In genomic region chr4:123415977-123416376, GRCh38 we compare ENCODE assay signal across 10 cellular contexts. TPM values are rescaled to one million over a fixed set of nuclear protein-coding genes. Genes with fewer than 3 reads are reported as not detected.
DNase-seq lines count a peak whose midpoint lies in the region; ATAC-seq, FAIRE-seq and TF ChIP-seq lines count a peak whose summit lies in the region.
"Had no signal": no experiment of that assay in that cellular context is flagged by ENCODE, and none has a peak within 500 bp of the region (broad histone marks: within the 10 kb centered on the region; RNA-seq: fewer than 3 reads in every experiment).

No MANE protein-coding gene starts in this region.

- H3K4me2 ChIP-seq in H1 (ENCODE audit: insufficient read depth in 1 of 2, low read depth in 2 of 2, low read length in 2 of 2) = no peak overlapping the region

- peak; percentile 51 for DNase-seq in activated naive CD4-positive, alpha-beta T cell treated with Interleukin-2 at 50 U/mL for 16 hours
- no peak for DNase-seq in activated naive CD4-positive, alpha-beta T cell (lab: John Stamatoyannopoulos, UW)
- DNase-seq in H1 (ENCODE audit: low read depth in 1 of 2, low spot score in 2 of 2) = no peak
- peak in 1 of 2 donors; percentile 52 for DNase-seq in upper lobe of left lung
- DNase-seq in G401 (ENCODE audit: low spot score) = no peak
- DNase-seq in NCI-H2107 treated with DMSO at 0.1 percent for 48 hours (lab: John Stamatoyannopoulos, UW; ENCODE audit: unreplicated experiment) = no peak

- H3K9ac ChIP-seq in H1 (replicated peaks in 1 of 4; ENCODE audit: extremely low read depth in 1 of 4, low read depth in 3 of 4, low read length in 3 of 4) = no peak overlapping the region

- H3K4me1 ChIP-seq in H1 (replicated peaks in 1 of 4; ENCODE audit: control insufficient read depth in 3 of 4, insufficient read depth in 4 of 4, low read length in 3 of 4) (peaks cover 4 to 26% (median 13%) of the 10 kb centered on the region in 4 experiments), upper lobe of left lung (peaks cover 19 to 34% (median 28%) of the 10 kb centered on the region in 4 donors)

- H3K23me2 ChIP-seq in H1 (ENCODE audit: low read depth, low read length) = no peaks in the 10 kb centered on the region

- CTCF ChIA-PET in H1 (lab: Charles Lee; ENCODE audit: partially characterized antibody) = no interaction called here

- H3K27ac ChIP-seq in H1 (ENCODE audit: low read depth, low read length) (no peak overlapping the region), upper lobe of left lung (peak overlapping the region in 1 of 4 donors; percentile 15)
- H3K27ac ChIP-seq: cardiac muscle cell had no signal

- no peaks in the 10 kb centered on the region for H3K79me1 ChIP-seq in H1 (ENCODE audit: low read depth, low read length)

- no peaks in the 10 kb centered on the region for H3K36me3 ChIP-seq in H1 (ENCODE audit: control insufficient read depth in 2 of 4, insufficient read depth in 4 of 4, low read length in 3 of 4)
- no peaks in the 10 kb centered on the region for H3K36me3 ChIP-seq in upper lobe of left lung
- H3K36me3 ChIP-seq: cardiac muscle cell had no signal

- 78% methylated on average over 6 of the region's 6 CpGs; no CpG with 5 or more reads in 1 of the 2 experiments for WGBS in H1 (ENCODE audit: extremely low coverage in 1 of 2, insufficient coverage in 1 of 2, insufficient read length in 1 of 2, insufficient replicate concordance in 2 of 2, low coverage in 1 of 2, low lambda C conversion rate in 2 of 2, missing lambda C conversion rate in 1 of 2), 2 experiments
- WGBS in upper lobe of left lung, 2 donors = 27 to 42% methylated on average over 6 of the region's 6 CpGs

- no peak overlapping the region for H2AFZ ChIP-seq in H1 (ENCODE audit: low read length)

- ATAC-seq in upper lobe of left lung (ENCODE audit: low FRiP score in 2 of 2) (peak; percentile 49 to 62), HG03565 (IDR thresholded peaks at IDR 0.05; ENCODE audit: unreplicated experiment) (no peak)

- no peak overlapping the region for H3K18ac ChIP-seq in H1 (ENCODE audit: extremely low read depth, low read length)

- no peaks in the 10 kb centered on the region for H3K79me2 ChIP-seq in H1 (ENCODE audit: control insufficient read depth in 1 of 2, insufficient read depth in 2 of 2, low read length in 2 of 2)

- in situ Hi-C loops in G401 (cut with HindIII; ENCODE audit: low sequenced_read_pairs) = no loop called here

- TF ChIP-seq CTCF in H1 (IDR thresholded peaks at IDR 0.05; ENCODE audit: control extremely low read depth in 1 of 3, insufficient read depth in 1 of 3, low read depth in 1 of 3, low read length in 3 of 3) (no peak), upper lobe of left lung (IDR thresholded peaks at IDR 0.05) (no peak)

- POLR2A ChIA-PET in H1 (lab: Charles Lee; ENCODE audit: partially characterized antibody) = no interaction called here

- H3K9me3 ChIP-seq in H1 (ENCODE audit: insufficient read depth in 2 of 2, low read depth in 1 of 2, low read length in 1 of 2) (no peaks in the 10 kb centered on the region), upper lobe of left lung (no peaks in the 10 kb centered on the region)

- no peaks in the 10 kb centered on the region for H4K20me1 ChIP-seq in H1 (replicated peaks in 1 of 2; ENCODE audit: control insufficient read depth in 1 of 2, insufficient read depth in 2 of 2, low read length in 2 of 2)

- H3K23ac ChIP-seq in H1 (ENCODE audit: insufficient read length) = no peak overlapping the region

- no peak overlapping the region for H3K56ac ChIP-seq in H1 (replicated peaks; ENCODE audit: insufficient read length, low read depth, low read length)

- TF ChIP-seq POLR2A in H1 (IDR thresholded peaks at IDR 0.05; ENCODE audit: control extremely low read depth in 1 of 2, low read depth in 2 of 2, low read length in 2 of 2) (no peak), upper lobe of left lung (IDR thresholded peaks at IDR 0.05) (no peak)

- no peak overlapping the region for H4K5ac ChIP-seq in H1 (ENCODE audit: insufficient read length, low read depth, low read length)

- no peak for TF ChIP-seq RAD21 in H1 (IDR thresholded peaks at IDR 0.05 in 1 of 2, conservative IDR thresholded peaks at IDR 0.05 in 1 of 2; ENCODE audit: low read depth in 2 of 2, low read length in 2 of 2)

- H3K27me3 ChIP-seq in H1 (replicated peaks in 1 of 4; ENCODE audit: control insufficient read depth in 3 of 4, extremely low read depth in 1 of 4, insufficient read depth in 3 of 4, low read length in 3 of 4) (no peaks in the 10 kb centered on the region), upper lobe of left lung (no peaks in the 10 kb centered on the region)
- H3K27me3 ChIP-seq: cardiac muscle cell had no signal

- no peak overlapping the region for H3K4ac ChIP-seq in H1 (replicated peaks; ENCODE audit: insufficient read length, low read depth, low read length)

- H2BK15ac ChIP-seq in H1 (ENCODE audit: low read length) = no peak overlapping the region

- peak overlapping the region; percentile 2; the same call in 1 of the 2 replicates for H2BK20ac ChIP-seq in H1 (ENCODE audit: low read length)

- 0 out of 2 replicates have a peak overlapping the region, but pooled peaks have one; percentile 89 for H2BK5ac ChIP-seq in H1 (ENCODE audit: low read depth, low read length)

- no peak overlapping the region for H4K8ac ChIP-seq in H1 (ENCODE audit: extremely low read depth, insufficient read depth, low read length)

- H4K91ac ChIP-seq in H1 (replicated peaks; ENCODE audit: insufficient read length, low read length) = no peak overlapping the region

- FAIRE-seq in TTC549 (lab: Jason Lieb, UNC) (peak; percentile 91), H1 (lab: Jason Lieb, UNC) (no peak)

- H2BK120ac ChIP-seq in H1 (replicated peaks; ENCODE audit: low read depth, low read length) = peak overlapping the region; percentile 24

- no peak overlapping the region; the same call in 1 of the 2 replicates for H2BK12ac ChIP-seq in H1 (ENCODE audit: low read depth, low read length)

- TF ChIP-seq EP300 in H1 (IDR thresholded peaks at IDR 0.05; ENCODE audit: borderline replicate concordance in 1 of 2, low read depth in 2 of 2, low read length in 2 of 2) (no peak), upper lobe of left lung (IDR thresholded peaks at IDR 0.05) (no peak)

- H3K4me3 ChIP-seq in H1 (ENCODE audit: extremely low read depth in 1 of 4, insufficient read depth in 2 of 4, low read depth in 3 of 4, low read length in 4 of 4) (no peak overlapping the region), upper lobe of left lung (no peak overlapping the region)
- H3K4me3 ChIP-seq: cardiac muscle cell, skin epidermis had no signal

- H3K14ac ChIP-seq in H1 (ENCODE audit: insufficient read length) = no peak overlapping the region

- 0 out of 2 replicates have a peak overlapping the region, but pooled peaks have one; percentile 25 for H2AK5ac ChIP-seq in H1 (ENCODE audit: low read depth, low read length)

TF ChIP-seq in H1, 55 proteins besides CTCF, POLR2A, EP300 and RAD21:
- TF ChIP-seq BRCA1 (IDR thresholded peaks at IDR 0.05; ENCODE audit: low read depth, low read length) (no peak), SIN3A (conservative IDR thresholded peaks at IDR 0.05 in 1 of 2, IDR thresholded peaks at IDR 0.05 in 1 of 2; ENCODE audit: low read depth in 1 of 2, low read length in 2 of 2) (no peak), CEBPB (IDR thresholded peaks at IDR 0.05; ENCODE audit: low read depth, low read length) (no peak), BACH1 (IDR thresholded peaks at IDR 0.05; ENCODE audit: low read length) (no peak), ASH2L (IDR thresholded peaks at IDR 0.05; ENCODE audit: low read length) (no peak), RFX5 (IDR thresholded peaks at IDR 0.05; ENCODE audit: borderline replicate concordance, low read depth, low read length) (no peak), EZH2 (IDR thresholded peaks at IDR 0.05; ENCODE audit: low read depth, low read length, severe bottlenecking) (no peak), NANOG (IDR thresholded peaks at IDR 0.05; ENCODE audit: insufficient read depth, low read depth, low read length, poor library complexity, severe bottlenecking) (no peak), SP4 (IDR thresholded peaks at IDR 0.05; ENCODE audit: low read length) (no peak), NRF1 (IDR thresholded peaks at IDR 0.05; ENCODE audit: low read depth, low read length) (no peak), EGR1 (IDR thresholded peaks at IDR 0.05; ENCODE audit: borderline replicate concordance, low read depth, low read length) (no peak), KDM4A (IDR thresholded peaks at IDR 0.05; ENCODE audit: low read depth, low read length, severe bottlenecking) (no peak), JUN (IDR thresholded peaks at IDR 0.05; ENCODE audit: low read depth, low read length) (no peak)

RNA-seq across cellular contexts. Expression of gene SPRY1, which starts 19.4 kb away (rescaled TPM):
- 54.7 and 56.2 TPM in 2 replicates for total RNA-seq in H1 (2021; fragmentation: NEBNext Ultra II Directional; extraction: Animal tissue kit (Norgen Biotek cat#: 25700))
- polyA plus RNA-seq in H1 (2011; rRNA removed) = 11.7 and 13.2 TPM in 2 replicates
- 13.3 TPM for polyA plus RNA-seq in H1 (2011; cell fraction: cytosol; rRNA removed)
- polyA plus RNA-seq in H1 (2011; cell fraction: nucleus; rRNA removed) = 16.4 TPM
- polyA plus RNA-seq in H1 (2012, experiment 1 of 2) = 19.6 to 24.8 TPM (median 21.7 TPM) in 4 replicates
- polyA plus RNA-seq in H1 (2012, experiment 2 of 2) = 17.7 TPM
- 33.5 TPM for polyA plus RNA-seq in H1 (2013, experiment 1 of 2)
- polyA plus RNA-seq in H1 (2013, experiment 2 of 2) = 33.8 TPM
- polyA minus RNA-seq in H1 (2011; rRNA and poly(A)+ RNA removed) = 15.2 and 17.4 TPM in 2 replicates
- polyA minus RNA-seq in H1 (2011; cell fraction: cytosol; rRNA and poly(A)+ RNA removed) = 18.7 TPM
- polyA minus RNA-seq in H1 (2011; cell fraction: nucleus; rRNA and poly(A)+ RNA removed) = 32.7 TPM
- 100 to 1,000 TPM in 2 of 6 donors, 10 to 100 TPM in 4; 56.7 to 149 (median 97.4) TPM for total RNA-seq in upper lobe of left lung
- total RNA-seq in G401 (2014; rRNA removed; shearing (Covaris generic)) = 37.3 and 69.8 TPM in 2 replicates
